Comparison of ENCODE assay signal across 27 cellular contexts in genomic region chr3:173465898-173466678, GRCh38.
"Had no signal": no experiment of that assay in that cellular context is flagged by ENCODE, and none has a peak within 500 bp of the region (broad histone marks: within the 10 kb centered on the region; RNA-seq: fewer than 3 reads in every experiment).

No MANE protein-coding gene starts in this region.

- H3K27ac Mint-ChIP-seq: memory B cell; naive thymus-derived CD8-positive, alpha-beta T cell; nephron progenitor cell; stimulated activated memory B cell treated with anti-CD40 and anti-IgM and Interleukin-4, amounts not matched to agents 10 μg/mL and 1 μg/mL and 100 μg/mL, for 72 hours; type B pancreatic cell had no signal

- ATAC-seq: gastroesophageal sphincter; left colon; lower lobe of right lung; naive thymus-derived CD8-positive, alpha-beta T cell; stimulated activated memory B cell treated with anti-CD40 and anti-IgM and Interleukin-4, amounts not matched to agents 10 μg/mL and 1 μg/mL and 100 μg/mL, for 72 hours; stimulated activated naive CD8-positive, alpha-beta T cell treated with anti-CD3 and anti-CD28 coated beads, Interleukin-15, Interleukin-2, amounts not matched to agents 100 U/mL and 50 U/mL, for 24 hours had no signal

- H3K9me3 ChIP-seq: esophagus muscularis mucosa, gastroesophageal sphincter, heart right ventricle, left ventricle myocardium inferior, lower lobe of right lung, prostate gland, right atrium auricular region, spleen, testis, tibial artery had no signal

- H3K9me3 Mint-ChIP-seq: memory B cell, nephron progenitor cell, type B pancreatic cell had no signal

- H3K36me3 Mint-ChIP-seq: memory B cell; naive thymus-derived CD8-positive, alpha-beta T cell; stimulated activated memory B cell treated with anti-CD40 and anti-IgM and Interleukin-4, amounts not matched to agents 10 μg/mL and 1 μg/mL and 100 μg/mL, for 72 hours; type B pancreatic cell had no signal

- H3K36me3 ChIP-seq: esophagus muscularis mucosa, gastroesophageal sphincter, heart right ventricle, left ventricle myocardium inferior, lower lobe of right lung, prostate gland, right atrium auricular region, spleen, tibial artery had no signal

- H3K27me3 ChIP-seq: dorsolateral prefrontal cortex, esophagus muscularis mucosa, foreskin keratinocyte, gastroesophageal sphincter, heart right ventricle, right atrium auricular region, spleen, testis, tibial artery had no signal

- H3K4me1 ChIP-seq: esophagus muscularis mucosa, foreskin keratinocyte, gastroesophageal sphincter, lower lobe of right lung, prostate gland, right atrium auricular region, spleen, testis, tibial artery had no signal

- FAIRE-seq: colon had no signal

- H3K4me1 Mint-ChIP-seq: memory B cell; naive thymus-derived CD8-positive, alpha-beta T cell; nephron progenitor cell; stimulated activated memory B cell treated with anti-CD40 and anti-IgM and Interleukin-4, amounts not matched to agents 10 μg/mL and 1 μg/mL and 100 μg/mL, for 72 hours had no signal

- H3K27me3 Mint-ChIP-seq: memory B cell; naive thymus-derived CD8-positive, alpha-beta T cell; stimulated activated memory B cell treated with anti-CD40 and anti-IgM and Interleukin-4, amounts not matched to agents 10 μg/mL and 1 μg/mL and 100 μg/mL, for 72 hours; type B pancreatic cell had no signal

- H3K4me3 Mint-ChIP-seq: memory B cell; naive thymus-derived CD8-positive, alpha-beta T cell; nephron progenitor cell; stimulated activated memory B cell treated with anti-CD40 and anti-IgM and Interleukin-4, amounts not matched to agents 10 μg/mL and 1 μg/mL and 100 μg/mL, for 72 hours; type B pancreatic cell had no signal

- H3K27ac ChIP-seq: dorsolateral prefrontal cortex, esophagus muscularis mucosa, foreskin keratinocyte, gastroesophageal sphincter, heart right ventricle, left ventricle myocardium inferior, lower lobe of right lung, prostate gland, right atrium auricular region, skin epidermis, spleen, testis, tibial artery had no signal

- H3K4me3 ChIP-seq: dorsolateral prefrontal cortex, esophagus muscularis mucosa, gastroesophageal sphincter, heart right ventricle, left ventricle myocardium inferior, lower lobe of right lung, prostate gland, right atrium auricular region, skin epidermis, spleen, testis, tibial artery had no signal

- DNase-seq: dorsolateral prefrontal cortex; effector CD4-positive, alpha-beta T cell; glutamatergic neuron; heart right ventricle; hippocampal formation; left colon; left ventricle myocardium inferior; lower lobe of right lung; naive thymus-derived CD8-positive, alpha-beta T cell; nephron progenitor cell; nucleus accumbens; spleen; stimulated activated CD4-positive, alpha-beta T cell treated with anti-CD3 and anti-CD28 coated beads, Interleukin-4, amount 100 ng/mL, for 4 hours; stimulated activated naive CD8-positive, alpha-beta T cell treated with anti-CD3 and anti-CD28 coated beads, Interleukin-15, Interleukin-2, amounts not matched to agents 100 U/mL and 50 U/mL, for 24 hours; substantia nigra; testis; tibial artery had no signal
